Comparison of ENCODE assay signal across 32 cellular contexts in genomic region chr10:26085549-26085948, GRCh38.
"Had no signal": no experiment of that assay in that cellular context is flagged by ENCODE, and none has a peak within 500 bp of the region (broad histone marks: within the 10 kb centered on the region; RNA-seq: fewer than 3 reads in every experiment).

No MANE protein-coding gene starts in this region.

- H3K36me3 Mint-ChIP-seq: immature natural killer cell; memory B cell; mesothelial cell of epicardium; naive B cell; natural killer cell treated with Interleukin-12 subunit alpha and Interleukin-12 subunit beta and Interleukin-15 and Interleukin-18, amount 100 ng/mL, for 72 hours had no signal

- H3K9me3 Mint-ChIP-seq: memory B cell; mesothelial cell of epicardium; natural killer cell treated with Interleukin-12 subunit alpha and Interleukin-12 subunit beta and Interleukin-15 and Interleukin-18, amount 100 ng/mL, for 72 hours; neural crest cell had no signal

- DNase-seq: cerebellar nuclear complex; cortex of kidney; effector CD4-positive, alpha-beta T cell; erythroblast; esophagus squamous epithelium; foreskin melanocyte; glutamatergic neuron; heart right ventricle; hippocampal formation; immature natural killer cell; mucosa of descending colon; naive B cell; nucleus accumbens; stimulated activated CD4-positive, alpha-beta T cell treated with anti-CD3 and anti-CD28 coated beads, Interleukin-12 subunit alpha, Interleukin-12 subunit beta, amount 100 ng/mL, for 4 hours; stimulated activated CD4-positive, alpha-beta T cell treated with anti-CD3 and anti-CD28 coated beads, Interleukin-1b, Interleukin-23, amount 100 ng/mL, for 48 hours; stimulated activated CD4-positive, alpha-beta T cell treated with anti-CD3 and anti-CD28 coated beads, Interleukin-4, amount 100 ng/mL, for 1 hour; stimulated activated CD8-positive, alpha-beta memory T cell treated with anti-CD3 and anti-CD28 coated beads, Interleukin-4, amount 100 ng/mL, for 48 hours; stimulated activated naive CD4-positive, alpha-beta T cell treated with Interleukin-2 at 50 U/mL for 16 hours; stomach; thyroid gland; trophoblast cell had no signal

- H3K27ac ChIP-seq: esophagus squamous epithelium, heart right ventricle, prostate gland, right atrium auricular region, stomach, thyroid gland, vagina had no signal

- H3K4me2 ChIP-seq: smooth muscle cell had no signal

- H3K4me3 Mint-ChIP-seq: immature natural killer cell; memory B cell; mesothelial cell of epicardium; naive B cell; natural killer cell treated with Interleukin-12 subunit alpha and Interleukin-12 subunit beta and Interleukin-15 and Interleukin-18, amount 100 ng/mL, for 72 hours; neural crest cell had no signal

- H3K36me3 ChIP-seq: esophagus squamous epithelium, heart right ventricle, prostate gland, right atrium auricular region, stomach, thyroid gland, vagina had no signal

- ATAC-seq: heart right ventricle; left lobe of liver; mucosa of descending colon; natural killer cell treated with Interleukin-12 subunit alpha and Interleukin-12 subunit beta and Interleukin-15 and Interleukin-18, amount 100 ng/mL, for 72 hours; sciatic nerve had no signal

- H3K4me3 ChIP-seq: esophagus squamous epithelium, heart right ventricle, lung, mucosa of descending colon, prostate gland, right atrium auricular region, smooth muscle cell, stomach, thyroid gland, vagina had no signal

- H3K9me3 ChIP-seq: esophagus squamous epithelium, heart right ventricle, mucosa of descending colon, prostate gland, right atrium auricular region, stomach, thyroid gland, vagina had no signal

- H3K4me1 ChIP-seq: esophagus squamous epithelium, heart right ventricle, prostate gland, right atrium auricular region, stomach, thyroid gland, vagina had no signal

- H3K27ac Mint-ChIP-seq: immature natural killer cell; memory B cell; mesothelial cell of epicardium; natural killer cell treated with Interleukin-12 subunit alpha and Interleukin-12 subunit beta and Interleukin-15 and Interleukin-18, amount 100 ng/mL, for 72 hours had no signal

- H3K4me1 Mint-ChIP-seq: immature natural killer cell, memory B cell, naive B cell, neural crest cell had no signal

- H3K27me3 ChIP-seq: esophagus squamous epithelium, heart right ventricle, right atrium auricular region, stomach, thyroid gland, vagina had no signal
